Comparison of ENCODE assay signal across 8 cellular contexts in genomic region chr2:231781798-231782726, GRCh38. TPM values are rescaled to one million over a fixed set of nuclear protein-coding genes. Genes with fewer than 3 reads are reported as not detected.
A peak's percentile ranks its signal among the peaks of the same experiment; 100 is the strongest.
DNase-seq lines count a peak whose midpoint lies in the region; ATAC-seq and TF ChIP-seq lines count a peak whose summit lies in the region.

No MANE protein-coding gene starts in this region.

- H3K27ac Mint-ChIP-seq in activated naive CD8-positive, alpha-beta T cell treated with anti-CD3 and anti-CD28 coated beads for 36 hours = peak overlapping the region; percentile 93

- H3K4me3 ChIP-seq in GM06990 (replicated peaks; ENCODE audit: low read depth, low read length) = peak overlapping the region; percentile 86
- peak overlapping the region; percentile 59 to 95 (median 87) for H3K4me3 ChIP-seq in heart left ventricle
- peak overlapping the region; percentile 92 for H3K4me3 ChIP-seq in psoas muscle

- 1 to 3% (median 2%) methylated on average over 10 to 12 of the region's 12 CpGs for whole genome bisulfite sequencing in heart left ventricle, 4 donors
- 0 to 2% (median 1%) methylated on average over 12 of the region's 12 CpGs for WGBS in psoas muscle, 3 donors

- H3K27ac ChIP-seq in heart left ventricle = peak overlapping the region; percentile 54 to 93 (median 90)
- H3K27ac ChIP-seq in psoas muscle = peak overlapping the region; percentile 84

- H3K36me3 ChIP-seq in GM06990 (ENCODE audit: control insufficient read depth, insufficient read depth, low read length) (no peaks in the 10 kb centered on the region), heart left ventricle (peaks cover 0 to 4% (median 0%) of the 10 kb centered on the region in 9 donors), psoas muscle (ENCODE audit: insufficient read depth in 1 of 2, low read depth in 1 of 2) (no peaks in the 10 kb centered on the region)

- H3K27me3 ChIP-seq in GM06990 (replicated peaks; ENCODE audit: control insufficient read depth, insufficient read depth, low read length) = no peaks in the 10 kb centered on the region
- H3K27me3 ChIP-seq in heart left ventricle = no peaks in the 10 kb centered on the region
- no peaks in the 10 kb centered on the region for H3K27me3 ChIP-seq in psoas muscle (ENCODE audit: insufficient read depth in 3 of 3, low read length in 2 of 3)

- peaks cover 6% of the 10 kb centered on the region for H3K36me3 Mint-ChIP-seq in activated naive CD8-positive, alpha-beta T cell treated with anti-CD3 and anti-CD28 coated beads for 36 hours

- H3K4me1 Mint-ChIP-seq in activated naive CD8-positive, alpha-beta T cell treated with anti-CD3 and anti-CD28 coated beads for 36 hours = peaks cover 51% of the 10 kb centered on the region

- H3K4me1 ChIP-seq in heart left ventricle = peaks cover 0 to 62% (median 35%) of the 10 kb centered on the region in 12 donors
- H3K4me1 ChIP-seq in psoas muscle = peaks cover 28% of the 10 kb centered on the region

- TF ChIP-seq CTCF in GM06990 (IDR thresholded peaks at IDR 0.05; ENCODE audit: insufficient read depth, low read length, poor library complexity, severe bottlenecking) (no peak), heart left ventricle (IDR thresholded peaks at IDR 0.05) (no peak), psoas muscle (IDR thresholded peaks at IDR 0.05) (no peak)

- H3K27me3 Mint-ChIP-seq in activated naive CD8-positive, alpha-beta T cell treated with anti-CD3 and anti-CD28 coated beads for 36 hours = no peaks in the 10 kb centered on the region

- peak overlapping the region; percentile 87 for H3K4me3 Mint-ChIP-seq in activated naive CD8-positive, alpha-beta T cell treated with anti-CD3 and anti-CD28 coated beads for 36 hours

- intact Hi-C loops in heart left ventricle (cut with DNase I) (loop anchor here in 4 of 10 donors (5.0 to 10.0 kb wide), 4 partner anchors 75 to 177 kb away; partner anchors contain the start of gene PTMA (in 1 of the 4)), psoas muscle (cut with DNase I) (loop anchor here in 1 of 2 donors (5.0 kb wide), 2 partner anchors 70 to 105 kb away; no protein-coding TSS in a partner anchor)

- no peaks in the 10 kb centered on the region for H3K9me3 Mint-ChIP-seq in activated naive CD8-positive, alpha-beta T cell treated with anti-CD3 and anti-CD28 coated beads for 36 hours

- H3K9me3 ChIP-seq in heart left ventricle = no peaks in the 10 kb centered on the region
- H3K9me3 ChIP-seq in psoas muscle = no peaks in the 10 kb centered on the region

- DNase-seq in GM06990 (ENCODE audit: extremely low read depth, insufficient read length) (no peak), NCI-H2029 (lab: John Stamatoyannopoulos, UW) (peak; percentile 15), heart left ventricle (peak in 2 of 5 donors; percentile 16 to 24), psoas muscle (no peak)
- peak; percentile 17 for DNase-seq in activated naive CD8-positive, alpha-beta T cell treated with anti-CD3 and anti-CD28 coated beads for 36 hours

- no peak for TF ChIP-seq POLR2A in heart left ventricle (IDR thresholded peaks at IDR 0.05)

- ATAC-seq in heart left ventricle (peak in 3 of 4 donors; percentile 22 to 30 (median 23)), psoas muscle (peak in 2 of 4 donors; percentile 12 to 38), GM19324 (IDR thresholded peaks at IDR 0.05; ENCODE audit: low FRiP score, unreplicated experiment) (no peak), GM21619 (IDR thresholded peaks at IDR 0.05; ENCODE audit: unreplicated experiment) (no peak), HG03095 (IDR thresholded peaks at IDR 0.05; ENCODE audit: unreplicated experiment) (no peak)

RNA-seq across cellular contexts. Expression of gene PDE6D, which starts 1.0 kb away (rescaled TPM):
- total RNA-seq in activated naive CD8-positive, alpha-beta T cell treated with anti-CD3 and anti-CD28 coated beads for 36 hours = 10 to 100 TPM; 23.6 to 26.4 TPM
- total RNA-seq in heart left ventricle = 10 to 100 TPM; 12.3 to 29.1 (median 19.5) TPM
- polyA plus RNA-seq in heart left ventricle = 10 to 100 TPM; 19.8 to 30.1 TPM
- 10 to 100 TPM in 2 of 4 donors, 1 to 10 TPM in 2; 8.7 to 13.8 (median 10.7) TPM for total RNA-seq in psoas muscle
- 10 to 100 TPM; 14.2 to 22.5 (median 21.1) TPM for polyA plus RNA-seq in psoas muscle

RNA-seq across cellular contexts. Expression of gene COPS7B, which starts 4.2 kb away (rescaled TPM):
- total RNA-seq in activated naive CD8-positive, alpha-beta T cell treated with anti-CD3 and anti-CD28 coated beads for 36 hours = 10 to 100 TPM; 50.2 to 55.2 TPM
- 10 to 100 TPM; 12.3 to 27.7 (median 19.0) TPM for total RNA-seq in heart left ventricle
- 10 to 100 TPM; 14.1 to 18.9 TPM for polyA plus RNA-seq in heart left ventricle
- 10 to 100 TPM; 16.5 to 27.8 (median 17.2) TPM for total RNA-seq in psoas muscle
- polyA plus RNA-seq in psoas muscle = 10 to 100 TPM; 18.1 to 27.0 (median 21.7) TPM

Comparison
In these comparisons a context has a peak if more than half of its experiments do, and no peak if none do; other contexts are left out.
1. DNase-seq: peak in NCI-H2029 (single experiment) and activated naive CD8-positive, alpha-beta T cell treated with anti-CD3 and anti-CD28 coated beads for 36 hours (single experiment); none in GM06990 (single experiment) and psoas muscle (0 of 2).
2. ATAC-seq: peak in heart left ventricle (3 of 4); none in GM19324 (single experiment), GM21619 (single experiment) and HG03095 (single experiment).
3. Peak in every context shown above with its lines, with median percentiles within 50 percentile points of each other: H3K4me3 ChIP-seq.